Comparison of ENCODE assay signal across 26 cellular contexts in genomic region chr4:88179261-88179660, GRCh38.
"Had no signal": no experiment of that assay in that cellular context is flagged by ENCODE, and none has a peak within 500 bp of the region (broad histone marks: within the 10 kb centered on the region; RNA-seq: fewer than 3 reads in every experiment).

No MANE protein-coding gene starts in this region.

- H3K4me1 ChIP-seq: colonic mucosa had no signal

- H3K9me3 ChIP-seq: colonic mucosa, esophagus squamous epithelium, suprapubic skin, tibial artery had no signal

- H3K27ac ChIP-seq: colonic mucosa, esophagus squamous epithelium, suprapubic skin, tibial artery, VCaP had no signal

- H3K4me3 Mint-ChIP-seq: activated T-cell treated with anti-CD3 and anti-CD28 coated beads, Interleukin-2, amount 50 U/mL, for 72 hours; natural killer cell; T-helper 1 cell treated with Interleukin-12 subunit alpha and Interleukin-12 subunit beta and Interleukin-4 antibody, amounts not matched to agents 30 μg/mL and 1 μg/mL, for 36 hours had no signal

- DNase-seq: activated CD4-positive, alpha-beta T cell treated with anti-CD3 and anti-CD28 coated beads for 4 hours; activated CD4-positive, alpha-beta T cell treated with anti-CD3 and anti-CD28 coated beads, Interleukin-2, amount 50 U/mL, for 4 hours; activated naive CD4-positive, alpha-beta T cell; activated T-cell treated with anti-CD3 and anti-CD28 coated beads for 4 hours; activated T-cell treated with anti-CD3 and anti-CD28 coated beads, Interleukin-2, amount 50 U/mL, for 72 hours; colonic mucosa; esophagus squamous epithelium; glutamatergic neuron; islet precursor cell; left cardiac atrium; mesenchymal stem cell; natural killer cell; posterior cingulate gyrus; right cardiac atrium; stimulated activated CD4-positive, alpha-beta T cell treated with anti-CD3 and anti-CD28 coated beads, Interleukin-15, amount 100 ng/mL, for 24 hours; stimulated activated CD4-positive, alpha-beta T cell treated with anti-CD3 and anti-CD28 coated beads, Interleukin-2, amount 100 ng/mL, for 24 hours; stimulated activated naive CD4-positive, alpha-beta T cell; SW 1271; T-helper 9 cell; tibial artery had no signal

- H3K27ac Mint-ChIP-seq: activated naive CD4-positive, alpha-beta T cell treated with anti-CD3 and anti-CD28 coated beads, Interleukin-2, amount 50 U/mL, for 72 hours; activated T-cell treated with anti-CD3 and anti-CD28 coated beads, Interleukin-2, amount 50 U/mL, for 72 hours; natural killer cell; T-helper 1 cell treated with Interleukin-12 subunit alpha and Interleukin-12 subunit beta and Interleukin-4 antibody, amounts not matched to agents 30 μg/mL and 1 μg/mL, for 36 hours had no signal

- ATAC-seq: activated naive CD4-positive, alpha-beta T cell treated with anti-CD3 and anti-CD28 coated beads, Interleukin-2, amount 50 U/mL, for 72 hours; activated T-cell treated with anti-CD3 and anti-CD28 coated beads, Interleukin-2, amount 50 U/mL, for 72 hours; right cardiac atrium had no signal

- H3K4me1 Mint-ChIP-seq: natural killer cell had no signal

- H3K36me3 ChIP-seq: colonic mucosa, esophagus squamous epithelium, suprapubic skin, tibial artery had no signal

- FAIRE-seq: frontal cortex, TTC549 had no signal

- H3K27me3 ChIP-seq: colonic mucosa, esophagus squamous epithelium, suprapubic skin, tibial artery had no signal

- H3K9me3 Mint-ChIP-seq: natural killer cell had no signal

- H3K4me3 ChIP-seq: colonic mucosa, esophagus squamous epithelium, suprapubic skin, tibial artery had no signal
